Comparison of ENCODE assay signal across 8 cellular contexts in genomic region chr2:168192839-168193616, GRCh38. TPM values are rescaled to one million over a fixed set of nuclear protein-coding genes. Genes with fewer than 3 reads are reported as not detected.
DNase-seq lines count a peak whose midpoint lies in the region; ATAC-seq, FAIRE-seq and TF ChIP-seq lines count a peak whose summit lies in the region.

No MANE protein-coding gene starts in this region.

- H3K9me3 ChIP-seq in endothelial cell of umbilical vein (replicated peaks; ENCODE audit: control insufficient read depth, insufficient read depth, low read length) (no peaks in the 10 kb centered on the region), upper lobe of left lung (no peaks in the 10 kb centered on the region)

- no peaks in the 10 kb centered on the region for H3K9me1 ChIP-seq in endothelial cell of umbilical vein (replicated peaks; ENCODE audit: control insufficient read depth, extremely low read depth, insufficient read depth, low read length)

- TF ChIP-seq CTCF in endothelial cell of umbilical vein (IDR thresholded peaks at IDR 0.05; ENCODE audit: extremely low read depth in 1 of 2, insufficient read depth in 1 of 2, low read depth in 1 of 2, low read length in 2 of 2) (no peak), upper lobe of left lung (IDR thresholded peaks at IDR 0.05) (no peak)

- H3K4me1 ChIP-seq in endothelial cell of umbilical vein (ENCODE audit: control insufficient read depth, extremely low read depth, insufficient read depth, low read length): peaks cover 25% of the 10 kb centered on the region
- peaks cover 3 to 19% (median 15%) of the 10 kb centered on the region in 4 donors for H3K4me1 ChIP-seq in upper lobe of left lung

- DNase-seq in left cardiac atrium (no peak), cardiac septum (ENCODE audit: low spot score) (no peak), SKM-1 (lab: John Stamatoyannopoulos, UW; ENCODE audit: unreplicated experiment) (peak; percentile 19), endothelial cell of umbilical vein (ENCODE audit: low read depth, low spot score) (peak; percentile 34), upper lobe of left lung (no peak), globus pallidus (ENCODE audit: low spot score) (no peak), pons (ENCODE audit: low spot score) (no peak)

- dilution Hi-C loops in endothelial cell of umbilical vein (cut with MboI; ENCODE audit: extremely low pct_ligation_motif_present, low sequenced_read_pairs): no loop called here

- POLR2A ChIA-PET in endothelial cell of umbilical vein (lab: Charles Lee): no interaction called here

- H4K20me1 ChIP-seq in endothelial cell of umbilical vein (replicated peaks; ENCODE audit: control insufficient read depth, extremely low read depth, insufficient read depth, low read length): no peaks in the 10 kb centered on the region

- H3K4me2 ChIP-seq in endothelial cell of umbilical vein (ENCODE audit: insufficient read depth, low read length): no peak overlapping the region

- H3K27ac ChIP-seq in endothelial cell of umbilical vein (ENCODE audit: insufficient read depth, low read depth, low read length) (no peak overlapping the region), upper lobe of left lung (no peak overlapping the region)

- ATAC-seq in left cardiac atrium: peak; percentile 16 to 56
- peak; percentile 54 to 74 for ATAC-seq in upper lobe of left lung (ENCODE audit: low FRiP score in 2 of 2)
- no peak for ATAC-seq in HG03520 (IDR thresholded peaks at IDR 0.05; ENCODE audit: unreplicated experiment)

- TF ChIP-seq POLR2A in endothelial cell of umbilical vein (IDR thresholded peaks at IDR 0.05; ENCODE audit: low read depth, low read length) (no peak), upper lobe of left lung (IDR thresholded peaks at IDR 0.05) (no peak)

- TF ChIP-seq EP300 in upper lobe of left lung (IDR thresholded peaks at IDR 0.05): no peak

- CTCF ChIA-PET in endothelial cell of umbilical vein (lab: Charles Lee): interaction anchor here (0.9 to 2.4 kb wide), 2 partner anchors 9 to 74 kb away, joined by 3 to 9 read pairs; no protein-coding TSS in a partner anchor

- no peak overlapping the region for H3K4me3 ChIP-seq in endothelial cell of umbilical vein (replicated peaks in 1 of 3; ENCODE audit: insufficient read depth in 1 of 3, low read depth in 1 of 3, low read length in 3 of 3)
- H3K4me3 ChIP-seq in upper lobe of left lung: no peak overlapping the region

- H3K36me3 ChIP-seq in endothelial cell of umbilical vein (ENCODE audit: control insufficient read depth in 2 of 2, extremely low read depth in 1 of 2, insufficient read depth in 2 of 2, low read length in 2 of 2): no peaks in the 10 kb centered on the region
- H3K36me3 ChIP-seq in upper lobe of left lung: no peaks in the 10 kb centered on the region

- H3K9ac ChIP-seq in endothelial cell of umbilical vein (replicated peaks; ENCODE audit: extremely low read depth, insufficient read depth, low read length): no peak overlapping the region

- FAIRE-seq in endothelial cell of umbilical vein (lab: Jason Lieb, UNC): no peak

- intact Hi-C loops in left cardiac atrium (cut with DNase I): no loop called here
- intact Hi-C loops in cardiac septum (cut with DNase I): no loop called here
- intact Hi-C loops in endothelial cell of umbilical vein (cut with micrococcal nuclease): loop anchor here (2.0 kb wide), 1 partner anchor 18 kb away; no protein-coding TSS in a partner anchor

- H3K27me3 ChIP-seq in endothelial cell of umbilical vein (ENCODE audit: control insufficient read depth in 2 of 2, insufficient read depth in 2 of 2, low read length in 2 of 2) (no peaks in the 10 kb centered on the region), upper lobe of left lung (no peaks in the 10 kb centered on the region)

- H2AFZ ChIP-seq in endothelial cell of umbilical vein (ENCODE audit: low read depth, low read length): no peak overlapping the region

- no TSS peak for BruUV-seq in endothelial cell of umbilical vein (replicated peaks; lab: Mats Ljungman, UMichigan)

- peaks cover 6% of the 10 kb centered on the region for H3K79me2 ChIP-seq in endothelial cell of umbilical vein (ENCODE audit: control insufficient read depth, insufficient read depth, low read length)

- WGBS in upper lobe of left lung, 2 donors: 42 to 49% methylated on average over 3 of the region's 3 CpGs

TF ChIP-seq in endothelial cell of umbilical vein, 7 proteins besides CTCF, POLR2A, EP300 and RAD21:
- no peak for TF ChIP-seq MAX (IDR thresholded peaks at IDR 0.05; ENCODE audit: insufficient read depth, insufficient read length)
- peak; percentile 2 for TF ChIP-seq FOS (IDR thresholded peaks at IDR 0.05; ENCODE audit: borderline replicate concordance, insufficient read depth, low read length)
- TF ChIP-seq EZH2 (IDR thresholded peaks at IDR 0.05; ENCODE audit: borderline replicate concordance, low read depth, low read length, severe bottlenecking): no peak
- TF ChIP-seq GATA2 (IDR thresholded peaks at IDR 0.05; ENCODE audit: insufficient read depth, insufficient read length, low read depth, low read length): peak; percentile 39

RNA-seq across cellular contexts. Expression of gene STK39, which starts 54.4 kb away (rescaled TPM):
- total RNA-seq in left cardiac atrium: 10 to 100 TPM; 12.3 to 14.1 TPM
- 24.6 TPM for total RNA-seq in cardiac septum
- 13.1 and 16.2 TPM in 2 replicates for total RNA-seq in endothelial cell of umbilical vein
- 4.1 and 4.6 TPM in 2 replicates for polyA plus RNA-seq in endothelial cell of umbilical vein
- 5.4 and 5.7 TPM in 2 replicates for polyA plus RNA-seq in endothelial cell of umbilical vein (2011; cell fraction: cytosol; rRNA removed)
- 4.1 and 8.3 TPM in 2 replicates for polyA plus RNA-seq in endothelial cell of umbilical vein (2011; cell fraction: nucleus; rRNA removed)
- polyA plus RNA-seq in endothelial cell of umbilical vein (2012): 12.3 and 16.2 TPM in 2 replicates
- polyA minus RNA-seq in endothelial cell of umbilical vein: 4.2 and 5.2 TPM in 2 replicates
- polyA minus RNA-seq in endothelial cell of umbilical vein (2011; cell fraction: cytosol; rRNA and poly(A)+ RNA removed): 2.8 TPM
- 7.3 and 11.8 TPM in 2 replicates for polyA minus RNA-seq in endothelial cell of umbilical vein (2011; cell fraction: nucleus; rRNA and poly(A)+ RNA removed)
- total RNA-seq in upper lobe of left lung: 10 to 100 TPM in 4 of 6 donors, 1 to 10 TPM in 2; 7.9 to 18.8 (median 12.1) TPM

Comparison
In these comparisons a context has a peak if more than half of its experiments do, and no peak if none do; other contexts are left out.
1. DNase-seq: peak in SKM-1 (single experiment) and endothelial cell of umbilical vein (single experiment); none in left cardiac atrium (single experiment), cardiac septum (single experiment), upper lobe of left lung (0 of 2), globus pallidus (single experiment) and pons (single experiment).